ENCODE assay signal across 9 cellular contexts in the genomic region with DNA sequence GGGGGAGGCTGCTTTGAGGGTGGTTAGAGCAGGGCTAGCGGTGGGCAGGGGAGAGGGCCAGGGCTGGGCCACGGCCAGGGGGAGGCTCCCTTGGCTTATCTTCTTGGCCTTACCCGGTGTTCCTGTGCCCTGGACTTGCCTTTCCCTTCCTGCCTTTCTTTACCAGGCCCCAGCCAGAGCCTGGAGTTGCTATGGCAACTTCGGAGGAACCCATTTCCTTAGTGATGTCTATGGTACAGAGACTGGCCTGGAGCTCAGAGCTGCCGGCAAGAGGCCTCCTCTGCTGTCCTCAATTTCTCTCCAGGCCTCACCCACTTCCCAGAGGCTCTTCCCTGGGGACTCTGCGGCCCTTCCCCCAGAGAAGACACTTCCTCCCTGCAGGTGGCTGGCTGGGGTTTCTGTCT. TPM values are rescaled to one million over a fixed set of nuclear protein-coding genes. Genes with fewer than 3 reads are reported as not detected.
A peak's percentile ranks its signal among the peaks of the same experiment; 100 is the strongest.
DNase-seq lines count a peak whose midpoint lies in the region; ATAC-seq and TF ChIP-seq lines count a peak whose summit lies in the region.
"Had no signal": no experiment of that assay in that cellular context is flagged by ENCODE, and none has a peak within 500 bp of the region (broad histone marks: within the 10 kb centered on the region; RNA-seq: fewer than 3 reads in every experiment).

No MANE protein-coding gene starts in this region.

- H3K4me1 ChIP-seq in smooth muscle cell (ENCODE audit: low read depth): peaks cover 18% of the 10 kb centered on the region

- CTCF ChIA-PET in activated CD4-positive, alpha-beta T cell treated with anti-CD3 and anti-CD28 coated beads for 36 hours (lab: Charles Lee): interaction anchor here (0.6 to 1.3 kb wide), 6 partner anchors 9 to 83 kb away, joined by 3 to 5 read pairs (median 4); no protein-coding TSS in a partner anchor

- H4K20me1 ChIP-seq in smooth muscle cell (ENCODE audit: low read depth): no peaks in the 10 kb centered on the region

- H3K79me2 ChIP-seq in smooth muscle cell (ENCODE audit: low read depth): no peaks in the 10 kb centered on the region

- TF ChIP-seq POLR2A in NB4 (IDR thresholded peaks at IDR 0.05; ENCODE audit: extremely low read depth, insufficient read length): no peak

- intact Hi-C loops in activated CD4-positive, alpha-beta T cell treated with anti-CD3 and anti-CD28 coated beads for 36 hours (cut with DNase I, micrococcal nuclease): no loop called here

- H3F3A ChIP-seq in smooth muscle cell (ENCODE audit: low read depth): no peaks in the 10 kb centered on the region

- no peak overlapping the region for H3K4me3 Mint-ChIP-seq in activated CD4-positive, alpha-beta T cell treated with anti-CD3 and anti-CD28 coated beads for 36 hours

- H3K4me3 ChIP-seq in NB4 (ENCODE audit: low read depth, low read length): no peak overlapping the region
- no peak overlapping the region for H3K4me3 ChIP-seq in smooth muscle cell

- no peaks in the 10 kb centered on the region for H3K27me3 ChIP-seq in smooth muscle cell (ENCODE audit: low read depth)

- H3K27me3 Mint-ChIP-seq in activated CD4-positive, alpha-beta T cell treated with anti-CD3 and anti-CD28 coated beads for 36 hours: peaks cover 12% of the 10 kb centered on the region

- H2AFZ ChIP-seq in smooth muscle cell (ENCODE audit: low read depth): no peak overlapping the region

- H3K27ac Mint-ChIP-seq in activated CD4-positive, alpha-beta T cell treated with anti-CD3 and anti-CD28 coated beads for 36 hours: no peak overlapping the region

- peaks cover 10% of the 10 kb centered on the region for H3K4me1 Mint-ChIP-seq in activated CD4-positive, alpha-beta T cell treated with anti-CD3 and anti-CD28 coated beads for 36 hours

- no peak overlapping the region for H3K4me2 ChIP-seq in smooth muscle cell

- 42% methylated on average over 4 of the region's 6 CpGs for WGBS in smooth muscle cell (ENCODE audit: low lambda C conversion rate)

- no peaks in the 10 kb centered on the region for H3K36me3 ChIP-seq in smooth muscle cell (ENCODE audit: low read depth)

- DNase-seq in AG08396 (ENCODE audit: low spot score) (peak; percentile 82), NB4 (ENCODE audit: low read depth) (peak; percentile 70), caudate nucleus (lab: John Stamatoyannopoulos, UW) (peak in 19 of 61 donors; percentile 11 to 74 (median 26)), medulla oblongata (ENCODE audit: extremely low spot score) (peak; percentile 41), smooth muscle cell (lab: John Stamatoyannopoulos, UW; ENCODE audit: unreplicated experiment) (no peak)
- no peak for DNase-seq in stimulated activated CD4-positive, alpha-beta T cell treated with anti-CD3 and anti-CD28 coated beads, Interleukin-15, amount 100 ng/mL, for 24 hours
- DNase-seq in activated CD4-positive, alpha-beta T cell treated with anti-CD3 and anti-CD28 coated beads for 36 hours: no peak
- DNase-seq: erythroblast had no signal

- H3K36me3 Mint-ChIP-seq in activated CD4-positive, alpha-beta T cell treated with anti-CD3 and anti-CD28 coated beads for 36 hours (ENCODE audit: low read depth): no peaks in the 10 kb centered on the region

- no peaks in the 10 kb centered on the region for H3K9me3 ChIP-seq in smooth muscle cell (replicated peaks; ENCODE audit: low read depth)

- no peaks in the 10 kb centered on the region for H3K9me3 Mint-ChIP-seq in activated CD4-positive, alpha-beta T cell treated with anti-CD3 and anti-CD28 coated beads for 36 hours (ENCODE audit: low read depth)

- peak overlapping the region; percentile 62 for H3K27ac ChIP-seq in caudate nucleus (ENCODE audit: low read depth, low read length)
- no peak overlapping the region for H3K27ac ChIP-seq in smooth muscle cell (ENCODE audit: low read depth)

- TF ChIP-seq CTCF in NB4 (IDR thresholded peaks at IDR 0.05; ENCODE audit: low read depth, low read length) (no peak), smooth muscle cell (IDR thresholded peaks at IDR 0.05; ENCODE audit: borderline replicate concordance, insufficient read depth, poor library complexity, severe bottlenecking) (no peak)

- POLR2A ChIA-PET in activated CD4-positive, alpha-beta T cell treated with anti-CD3 and anti-CD28 coated beads for 36 hours (lab: Charles Lee): interaction anchor here (0.6 kb wide), 2 partner anchors 53 to 196 kb away, joined by 3 read pairs; a partner anchor contains a TSS

- no peak for ATAC-seq in activated CD4-positive, alpha-beta T cell treated with anti-CD3 and anti-CD28 coated beads for 36 hours
- no peak for ATAC-seq in HG03521 (IDR thresholded peaks at IDR 0.05; ENCODE audit: unreplicated experiment)

- no peak overlapping the region for H3K9ac ChIP-seq in smooth muscle cell (ENCODE audit: low read depth)

RNA-seq across cellular contexts. Expression of a gene that starts 11.5 kb away (rescaled TPM):
- 1 to 10 TPM in 1 of 2 experiments, under 1 TPM in 1; 0.89 to 1.4 TPM for total RNA-seq in activated CD4-positive, alpha-beta T cell treated with anti-CD3 and anti-CD28 coated beads for 36 hours
- 14.9 and 38.8 TPM in 2 replicates for total RNA-seq in smooth muscle cell
- 37.8 and 40.5 TPM in 2 replicates for polyA plus RNA-seq in smooth muscle cell

RNA-seq across cellular contexts. Expression of a gene that starts 27.9 kb away (rescaled TPM):
- not detected for total RNA-seq in activated CD4-positive, alpha-beta T cell treated with anti-CD3 and anti-CD28 coated beads for 36 hours
- total RNA-seq in smooth muscle cell: 103 and 127 TPM in 2 replicates
- polyA plus RNA-seq in smooth muscle cell: 106 and 109 TPM in 2 replicates

RNA-seq across cellular contexts. Expression of a gene that starts 52.6 kb away (rescaled TPM):
- 10 to 100 TPM; 35.2 to 35.5 TPM for total RNA-seq in activated CD4-positive, alpha-beta T cell treated with anti-CD3 and anti-CD28 coated beads for 36 hours
- total RNA-seq in smooth muscle cell: 52.2 and 59.3 TPM in 2 replicates
- 77.8 and 81.7 TPM in 2 replicates for polyA plus RNA-seq in smooth muscle cell

RNA-seq across cellular contexts. Expression of a gene that starts 58.4 kb away (rescaled TPM):
- 10 to 100 TPM; 81.0 to 93.1 TPM for total RNA-seq in activated CD4-positive, alpha-beta T cell treated with anti-CD3 and anti-CD28 coated beads for 36 hours
- 24.9 and 137 TPM in 2 replicates for total RNA-seq in smooth muscle cell
- polyA plus RNA-seq in smooth muscle cell: 48.1 and 61.8 TPM in 2 replicates

Comparison
In these comparisons a context has a peak if more than half of its experiments do, and no peak if none do; other contexts are left out.
1. DNase-seq: peak in AG08396 (single experiment), NB4 (single experiment) and medulla oblongata (single experiment); none in stimulated activated CD4-positive, alpha-beta T cell treated with anti-CD3 and anti-CD28 coated beads, Interleukin-15, amount 100 ng/mL, for 24 hours (single experiment), activated CD4-positive, alpha-beta T cell treated with anti-CD3 and anti-CD28 coated beads for 36 hours (single experiment) and smooth muscle cell (single experiment).
2. RNA of a gene that starts 27.9 kb away (total RNA-seq): 103 to 127 TPM in smooth muscle cell; not detected in activated CD4-positive, alpha-beta T cell treated with anti-CD3 and anti-CD28 coated beads for 36 hours; every median in the first group is over 100 times any median in the second.